In genomic region chr6:141752677-141753076, GRCh38 we compare ENCODE assay signal across 16 cellular contexts.
DNase-seq lines count a peak whose midpoint lies in the region; ATAC-seq and TF ChIP-seq lines count a peak whose summit lies in the region.
"Had no signal": no experiment of that assay in that cellular context is flagged by ENCODE, and none has a peak within 500 bp of the region (broad histone marks: within the 10 kb centered on the region; RNA-seq: fewer than 3 reads in every experiment).

No MANE protein-coding gene starts in this region.

- H3K27ac ChIP-seq in ACC112 (ENCODE audit: low read depth, low read length) (no peak overlapping the region), MM.1S (ENCODE audit: low read length) (peak overlapping the region; percentile 28; the same call in 1 of the 2 replicates)
- H3K27ac ChIP-seq: SK-N-MC, upper lobe of left lung had no signal

- H3K36me3 ChIP-seq in ACC112 (ENCODE audit: insufficient read depth, low read length) (no peaks in the 10 kb centered on the region), MM.1S (replicated peaks; ENCODE audit: insufficient read depth, low read length) (no peaks in the 10 kb centered on the region)
- H3K36me3 ChIP-seq: upper lobe of left lung had no signal

- peak overlapping the region; percentile 31; the same call in 1 of the 2 replicates for H3K4me2 ChIP-seq in MM.1S (ENCODE audit: low read depth, low read length)

- no peaks in the 10 kb centered on the region for H3K9me2 ChIP-seq in MM.1S (replicated peaks; ENCODE audit: insufficient read depth, low read length)

- H3K27me3 ChIP-seq in ACC112 (ENCODE audit: insufficient read depth, low read length) = no peaks in the 10 kb centered on the region
- H3K27me3 ChIP-seq in MM.1S (replicated peaks; ENCODE audit: insufficient read depth, low read length) = no peaks in the 10 kb centered on the region
- H3K27me3 ChIP-seq: upper lobe of left lung had no signal

- no peaks in the 10 kb centered on the region for H3K4me1 ChIP-seq in ACC112 (ENCODE audit: control insufficient read depth, insufficient read depth, low read length, unreplicated experiment)
- peaks cover 13% of the 10 kb centered on the region for H3K4me1 ChIP-seq in MM.1S (ENCODE audit: low read length)
- H3K4me1 ChIP-seq: upper lobe of left lung had no signal

- no peaks in the 10 kb centered on the region for H3K9me3 ChIP-seq in MM.1S (replicated peaks; ENCODE audit: insufficient read depth, low read length)
- H3K9me3 ChIP-seq: upper lobe of left lung had no signal

- H3F3A ChIP-seq in MM.1S (ENCODE audit: insufficient read depth, low read length) = no peaks in the 10 kb centered on the region

- TF ChIP-seq CTCF in MM.1S (IDR thresholded peaks at IDR 0.05; ENCODE audit: low read length) = no peak

- DNase-seq in MM.1S (peak; percentile 63), COLO829 (ENCODE audit: low spot score) (no peak), OCI-M2 (lab: John Stamatoyannopoulos, UW; ENCODE audit: unreplicated experiment) (no peak), NCI-H2196 (lab: John Stamatoyannopoulos, UW; ENCODE audit: unreplicated experiment) (no peak)
- DNase-seq: activated CD4-positive, alpha-beta memory T cell treated with anti-CD3 and anti-CD28 coated beads for 36 hours; cortex of kidney; erythroblast; NCI-H345; nucleus accumbens; upper lobe of left lung had no signal

- H3K79me2 ChIP-seq in ACC112 (ENCODE audit: control insufficient read depth, insufficient read depth, low read length, unreplicated experiment) (no peaks in the 10 kb centered on the region), MM.1S (ENCODE audit: low read length) (no peaks in the 10 kb centered on the region)

- no peaks in the 10 kb centered on the region for H4K20me1 ChIP-seq in MM.1S (ENCODE audit: insufficient read depth, low read length)

- no peak overlapping the region for H2AFZ ChIP-seq in ACC112 (ENCODE audit: low read length, unreplicated experiment)
- no peak overlapping the region for H2AFZ ChIP-seq in MM.1S (ENCODE audit: low read length)

- no peak overlapping the region for H3K9ac ChIP-seq in MM.1S (ENCODE audit: low read length)

- peak; percentile 78 for ATAC-seq in GM18907 (IDR thresholded peaks at IDR 0.05; ENCODE audit: unreplicated experiment)
- peak; percentile 75 for ATAC-seq in HG02623 (IDR thresholded peaks at IDR 0.05; ENCODE audit: unreplicated experiment)
- no peak for ATAC-seq in HG02678 (IDR thresholded peaks at IDR 0.05; ENCODE audit: unreplicated experiment)
- ATAC-seq: stimulated activated effector memory CD8-positive, alpha-beta T cell treated with anti-CD3 and anti-CD28 coated beads, Interleukin-12 subunit alpha, Interleukin-12 subunit beta, amount 100 ng/mL, for 72 hours had no signal

- H3K4me3 ChIP-seq in ACC112 (ENCODE audit: low read depth, low read length) (peak overlapping the region; percentile 20; the same call in 1 of the 2 replicates), MM.1S (ENCODE audit: low read length) (no peak overlapping the region)
- H3K4me3 ChIP-seq: SK-N-MC, upper lobe of left lung had no signal
